13 cellular contexts compared by ENCODE assay signal in the genomic region with DNA sequence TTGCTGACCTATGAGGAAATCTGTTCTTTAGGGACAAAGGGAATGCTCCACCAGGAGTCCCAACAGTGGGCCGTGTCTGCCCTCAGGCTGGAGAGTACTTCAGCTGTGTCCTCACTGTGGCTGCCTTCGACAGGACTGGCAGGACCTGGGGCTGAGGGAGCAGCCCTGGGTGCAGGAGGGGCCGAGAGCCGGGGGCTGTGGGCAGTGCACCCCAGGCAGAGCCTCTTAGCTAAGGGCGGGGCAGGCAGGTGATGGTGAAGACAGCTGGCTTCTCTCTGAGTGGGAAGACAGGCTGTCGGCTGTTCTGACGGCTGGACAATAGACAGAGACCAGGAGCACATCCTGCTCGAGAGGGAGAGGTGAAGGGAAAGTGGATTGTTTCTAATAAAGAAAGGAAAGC.
DNase-seq lines count a peak whose midpoint lies in the region; ATAC-seq and TF ChIP-seq lines count a peak whose summit lies in the region.
"Had no signal": no experiment of that assay in that cellular context is flagged by ENCODE, and none has a peak within 500 bp of the region (broad histone marks: within the 10 kb centered on the region; RNA-seq: fewer than 3 reads in every experiment).

No MANE protein-coding gene starts in this region.

- in situ Hi-C loops in transverse colon (cut with MboI; ENCODE audit: low pct_ligation_motif_present in 1 of 4, low pct_unique_long_range_greater_than_20kb in 1 of 4, low sequenced_read_pairs in 3 of 4): loop anchor here in 1 of 4 donors (5.0 to 25.0 kb wide), 2 partner anchors 192 to 797 kb away; no protein-coding TSS in a partner anchor
- in situ Hi-C loops in GM23248 (cut with MboI): no loop called here

- peak overlapping the region; percentile 66 for H4K91ac ChIP-seq in mesenchymal stem cell (ENCODE audit: low read length)

- peaks cover 1% of the 10 kb centered on the region for H3K79me1 ChIP-seq in mesenchymal stem cell (replicated peaks; ENCODE audit: low read length, poor library complexity, severe bottlenecking)

- H3K9me3 ChIP-seq in mesenchymal stem cell (ENCODE audit: control insufficient read depth, low read length) (no peaks in the 10 kb centered on the region), transverse colon (no peaks in the 10 kb centered on the region), GM23248 (ENCODE audit: low read depth) (no peaks in the 10 kb centered on the region)
- H3K9me3 ChIP-seq: body of pancreas had no signal

- H2BK12ac ChIP-seq in mesenchymal stem cell (ENCODE audit: low read length in 2 of 2): no peak overlapping the region

- no peak overlapping the region for H3K27ac ChIP-seq in mesenchymal stem cell (ENCODE audit: low read length, poor library complexity, severe bottlenecking)
- H3K27ac ChIP-seq in transverse colon: peak overlapping the region in 3 of 4 donors; percentile 4 to 67 (median 24)
- no peak overlapping the region for H3K27ac ChIP-seq in GM23248
- H3K27ac ChIP-seq: body of pancreas had no signal

- H3K18ac ChIP-seq in mesenchymal stem cell (ENCODE audit: low read depth in 1 of 2, low read length in 2 of 2): no peak overlapping the region

- H4K8ac ChIP-seq in mesenchymal stem cell (ENCODE audit: low read length): no peak overlapping the region

- H2AFZ ChIP-seq in mesenchymal stem cell (ENCODE audit: low read depth, low read length) (no peak overlapping the region), GM23248 (no peak overlapping the region)

- H3K23ac ChIP-seq in mesenchymal stem cell (ENCODE audit: low read length in 2 of 2): no peak overlapping the region

- H3K4me2 ChIP-seq in mesenchymal stem cell (ENCODE audit: low read length, poor library complexity, severe bottlenecking): no peak overlapping the region
- H3K4me2 ChIP-seq in GM23248 (ENCODE audit: unreplicated experiment): no peak overlapping the region

- H3K27me3 ChIP-seq in mesenchymal stem cell (ENCODE audit: control insufficient read depth in 1 of 2, insufficient read depth in 1 of 2, low read length in 2 of 2) (no peaks in the 10 kb centered on the region), transverse colon (no peaks in the 10 kb centered on the region), GM23248 (replicated peaks; ENCODE audit: insufficient read depth) (no peaks in the 10 kb centered on the region)
- H3K27me3 ChIP-seq: body of pancreas had no signal

- no peaks in the 10 kb centered on the region for H3K9me2 ChIP-seq in GM23248 (ENCODE audit: insufficient read depth)

- H3K27me3 Mint-ChIP-seq in activated naive CD8-positive, alpha-beta T cell: no peaks in the 10 kb centered on the region
- no peaks in the 10 kb centered on the region for H3K27me3 Mint-ChIP-seq in activated naive CD8-positive, alpha-beta T cell treated with anti-CD3 and anti-CD28 coated beads, Interleukin-2, amount 50 U/mL, for 24 hours
- H3K27me3 Mint-ChIP-seq in T-cell: no peaks in the 10 kb centered on the region

- TF ChIP-seq CTCF in transverse colon (IDR thresholded peaks at IDR 0.05): no peak

- H3K36me3 Mint-ChIP-seq in activated naive CD8-positive, alpha-beta T cell: peaks cover 6% of the 10 kb centered on the region
- peaks cover 23% of the 10 kb centered on the region for H3K36me3 Mint-ChIP-seq in activated naive CD8-positive, alpha-beta T cell treated with anti-CD3 and anti-CD28 coated beads, Interleukin-2, amount 50 U/mL, for 24 hours (ENCODE audit: low read depth)
- H3K36me3 Mint-ChIP-seq in T-cell: peaks cover 26% of the 10 kb centered on the region

- CTCF ChIA-PET in T-cell (lab: Charles Lee): interaction anchor here in 1 of 2 donors (0.9 kb wide), 1 partner anchor 22 kb away, joined by 3 read pairs; no protein-coding TSS in a partner anchor

- no peak for ATAC-seq in activated naive CD8-positive, alpha-beta T cell treated with anti-CD3 and anti-CD28 coated beads, Interleukin-2, amount 50 U/mL, for 24 hours
- no peak for ATAC-seq in T-cell (replicated peaks in 1 of 4)
- ATAC-seq: body of pancreas, K562 had no signal

- peaks cover 57% of the 10 kb centered on the region for H3K4me1 Mint-ChIP-seq in activated naive CD8-positive, alpha-beta T cell (ENCODE audit: low read depth)
- peaks cover 53% of the 10 kb centered on the region for H3K4me1 Mint-ChIP-seq in activated naive CD8-positive, alpha-beta T cell treated with anti-CD3 and anti-CD28 coated beads, Interleukin-2, amount 50 U/mL, for 24 hours
- peaks cover 55 to 78% (median 57%) of the 10 kb centered on the region in 3 donors for H3K4me1 Mint-ChIP-seq in T-cell

- H3F3A ChIP-seq in GM23248 (ENCODE audit: insufficient read depth): no peaks in the 10 kb centered on the region

- H2BK120ac ChIP-seq in mesenchymal stem cell (ENCODE audit: low read depth, low read length): no peak overlapping the region

- no peak overlapping the region for H2BK15ac ChIP-seq in mesenchymal stem cell (ENCODE audit: low read depth, poor library complexity, severe bottlenecking)

- H3K9ac ChIP-seq in mesenchymal stem cell (ENCODE audit: low read length): no peak overlapping the region
- no peak overlapping the region for H3K9ac ChIP-seq in GM23248

- no peak for TF ChIP-seq EP300 in transverse colon (IDR thresholded peaks at IDR 0.05; ENCODE audit: low read depth)

- no peak overlapping the region for H2BK5ac ChIP-seq in mesenchymal stem cell (ENCODE audit: low read depth, low read length, poor library complexity, severe bottlenecking)

- H3K9me3 Mint-ChIP-seq in activated naive CD8-positive, alpha-beta T cell (ENCODE audit: low read depth): no peaks in the 10 kb centered on the region
- H3K9me3 Mint-ChIP-seq in activated naive CD8-positive, alpha-beta T cell treated with anti-CD3 and anti-CD28 coated beads, Interleukin-2, amount 50 U/mL, for 24 hours: no peaks in the 10 kb centered on the region
- H3K9me3 Mint-ChIP-seq in T-cell: no peaks in the 10 kb centered on the region

- POLR2A ChIA-PET in T-cell (lab: Charles Lee): no interaction called here

- H3K27ac Mint-ChIP-seq in activated naive CD8-positive, alpha-beta T cell: peak overlapping the region; percentile 83
- H3K27ac Mint-ChIP-seq in activated naive CD8-positive, alpha-beta T cell treated with anti-CD3 and anti-CD28 coated beads, Interleukin-2, amount 50 U/mL, for 24 hours: no peak overlapping the region
- peak overlapping the region; percentile 67 to 73 for H3K27ac Mint-ChIP-seq in T-cell

- H3K79me2 ChIP-seq in GM23248 (ENCODE audit: insufficient read depth): no peaks in the 10 kb centered on the region

- H3K4me3 ChIP-seq in mesenchymal stem cell (ENCODE audit: insufficient read depth in 1 of 2, low read depth in 1 of 2, low read length in 2 of 2): no peak overlapping the region
- H3K4me3 ChIP-seq in transverse colon: no peak overlapping the region
- H3K4me3 ChIP-seq in GM23248: no peak overlapping the region
- H3K4me3 ChIP-seq: body of pancreas, K562, skin epidermis had no signal

- H3K4me3 Mint-ChIP-seq in activated naive CD8-positive, alpha-beta T cell: no peak overlapping the region
- H3K4me3 Mint-ChIP-seq in activated naive CD8-positive, alpha-beta T cell treated with anti-CD3 and anti-CD28 coated beads, Interleukin-2, amount 50 U/mL, for 24 hours: no peak overlapping the region
- no peak overlapping the region for H3K4me3 Mint-ChIP-seq in T-cell

- intact Hi-C loops in transverse colon (cut with DNase I; ENCODE audit: low total_unique reads): no loop called here

- TF ChIP-seq POLR2A in transverse colon (IDR thresholded peaks at IDR 0.05): no peak

- H3K4ac ChIP-seq in mesenchymal stem cell (ENCODE audit: low read depth in 1 of 2, low read length in 2 of 2): no peak overlapping the region

- WGBS in mesenchymal stem cell: 78% methylated on average over 8 of the region's 8 CpGs
- WGBS in transverse colon (ENCODE audit: low coverage in 1 of 2), 2 donors: 87 to 100% methylated on average over 1 to 8 of the region's 8 CpGs
- 93 to 95% methylated on average over 8 of the region's 8 CpGs for WGBS in GM23248 (ENCODE audit: low coverage in 1 of 2, low lambda C conversion rate in 2 of 2, missing lambda C conversion rate in 2 of 2), 2 experiments

- H3K36me3 ChIP-seq in mesenchymal stem cell (ENCODE audit: control insufficient read depth in 1 of 2, insufficient read depth in 2 of 2, low read depth in 1 of 2, low read length in 2 of 2): peaks cover 37 to 56% of the 10 kb centered on the region in 2 experiments
- no peaks in the 10 kb centered on the region for H3K36me3 ChIP-seq in transverse colon
- no peaks in the 10 kb centered on the region for H3K36me3 ChIP-seq in GM23248 (ENCODE audit: low read depth)

- H3K4me1 ChIP-seq in mesenchymal stem cell (ENCODE audit: control insufficient read depth, insufficient read depth, low read depth, low read length): peaks cover 31% of the 10 kb centered on the region
- peaks cover 17 to 37% (median 29%) of the 10 kb centered on the region in 4 donors for H3K4me1 ChIP-seq in transverse colon
- H3K4me1 ChIP-seq in GM23248 (ENCODE audit: insufficient read depth): peaks cover 7% of the 10 kb centered on the region; the same call in 1 of the 2 replicates
- H3K4me1 ChIP-seq: body of pancreas had no signal

- no peaks in the 10 kb centered on the region for H4K20me1 ChIP-seq in GM23248 (ENCODE audit: insufficient read depth)

- no peak overlapping the region for H3K14ac ChIP-seq in mesenchymal stem cell (ENCODE audit: low read length in 2 of 2)

- no peak overlapping the region for H2AK5ac ChIP-seq in mesenchymal stem cell (ENCODE audit: low read length, severe bottlenecking)

- no peak for DNase-seq in activated naive CD8-positive, alpha-beta T cell treated with anti-CD3 and anti-CD28 coated beads, Interleukin-2, amount 50 U/mL, for 24 hours
- DNase-seq in T-cell (no peak), mesenchymal stem cell (no peak), transverse colon (no peak), NCI-H187 treated with DMSO at 0.1 percent for 48 hours (lab: John Stamatoyannopoulos, UW) (no peak), GM23248 (no peak), KG1 (lab: John Stamatoyannopoulos, UW) (no peak)
- DNase-seq: activated CD8-positive, alpha-beta memory T cell treated with anti-CD3 and anti-CD28 coated beads, Interleukin-2, amount 50 U/mL, for 4 hours; NCI-H2029 treated with DMSO at 0.1 percent for 48 hours had no signal

Comparison
In these comparisons a context has a peak if more than half of its experiments do, and no peak if none do; other contexts are left out.
1. H3K27ac ChIP-seq: peak in transverse colon (3 of 4); none in mesenchymal stem cell (single experiment) and GM23248 (single experiment).